In genomic region chr1:43666608-43667007, GRCh38 we compare ENCODE assay signal across 1 cellular context.
TF ChIP-seq lines count a peak whose summit lies in the region.

No MANE protein-coding gene starts in this region.

TF ChIP-seq in HEK293, 187 proteins besides CTCF, POLR2A, EP300 and RAD21 (continued from another document and continues in another):
- TF ChIP-seq, protein P1, sequence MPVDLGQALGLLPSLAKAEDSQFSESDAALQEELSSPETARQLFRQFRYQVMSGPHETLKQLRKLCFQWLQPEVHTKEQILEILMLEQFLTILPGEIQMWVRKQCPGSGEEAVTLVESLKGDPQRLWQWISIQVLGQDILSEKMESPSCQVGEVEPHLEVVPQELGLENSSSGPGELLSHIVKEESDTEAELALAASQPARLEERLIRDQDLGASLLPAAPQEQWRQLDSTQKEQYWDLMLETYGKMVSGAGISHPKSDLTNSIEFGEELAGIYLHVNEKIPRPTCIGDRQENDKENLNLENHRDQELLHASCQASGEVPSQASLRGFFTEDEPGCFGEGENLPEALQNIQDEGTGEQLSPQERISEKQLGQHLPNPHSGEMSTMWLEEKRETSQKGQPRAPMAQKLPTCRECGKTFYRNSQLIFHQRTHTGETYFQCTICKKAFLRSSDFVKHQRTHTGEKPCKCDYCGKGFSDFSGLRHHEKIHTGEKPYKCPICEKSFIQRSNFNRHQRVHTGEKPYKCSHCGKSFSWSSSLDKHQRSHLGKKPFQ (tag by site-specific recombination; IDR thresholded peaks at IDR 0.05): peak; percentile 48
- peak; percentile 63; the same call in 1 of the 2 replicates for TF ChIP-seq ZEB2 (tag by site-specific recombination; IDR thresholded peaks at IDR 0.05)
- peak; percentile 75; the same call in 1 of the 2 replicates for TF ChIP-seq ZNF660 (tag by site-specific recombination; IDR thresholded peaks at IDR 0.05)
- no peak for TF ChIP-seq ZFP37 (tag by site-specific recombination; IDR thresholded peaks at IDR 0.05)
- TF ChIP-seq PRDM6 (tag by site-specific recombination; IDR thresholded peaks at IDR 0.05): peak; percentile 78; the same call in 1 of the 2 replicates
- peak; percentile 82 for TF ChIP-seq ZNF692 (tag by site-specific recombination; IDR thresholded peaks at IDR 0.05)
- 0 out of 2 replicates have a peak, but pooled peaks have one; percentile 25 for TF ChIP-seq OVOL3 (tag by site-specific recombination; IDR thresholded peaks at IDR 0.05)
- 0 out of 2 replicates have a peak, but pooled peaks have one; percentile 27 for TF ChIP-seq ZNF341 (tag by site-specific recombination; IDR thresholded peaks at IDR 0.05; ENCODE audit: low read depth)
- peak; percentile 86 for TF ChIP-seq PRDM4 (tag by site-specific recombination; IDR thresholded peaks at IDR 0.05)
- peak; percentile 46; the same call in 1 of the 2 replicates for TF ChIP-seq ZNF121 (tag by site-specific recombination; IDR thresholded peaks at IDR 0.05)
- no peak for TF ChIP-seq ZNF707 (tag by site-specific recombination; IDR thresholded peaks at IDR 0.05)
- peak; percentile 95 for TF ChIP-seq GLIS1 (tag by site-specific recombination; IDR thresholded peaks at IDR 0.05)
- TF ChIP-seq YY1 (tag by site-specific recombination; IDR thresholded peaks at IDR 0.05): peak; percentile 22; the same call in 1 of the 2 replicates
- TF ChIP-seq ZNF426 (tag by site-specific recombination; IDR thresholded peaks at IDR 0.05): no peak
- peak; percentile 90 for TF ChIP-seq ZNF843 (tag by site-specific recombination; IDR thresholded peaks at IDR 0.05)
- peak; percentile 52; the same call in 1 of the 2 replicates for TF ChIP-seq ZBTB8A (tag by site-specific recombination; IDR thresholded peaks at IDR 0.05)
- no peak for TF ChIP-seq ZNF175 (tag by site-specific recombination; IDR thresholded peaks at IDR 0.05)
- 0 out of 2 replicates have a peak, but pooled peaks have one; percentile 31 for TF ChIP-seq ZNF394 (tag by site-specific recombination; IDR thresholded peaks at IDR 0.05; ENCODE audit: borderline replicate concordance)
- no peak for TF ChIP-seq ZNF560 (tag by site-specific recombination; IDR thresholded peaks at IDR 0.05; ENCODE audit: borderline replicate concordance)
- peak; percentile 44; the same call in 1 of the 2 replicates for TF ChIP-seq ZNF324 (tag by site-specific recombination; IDR thresholded peaks at IDR 0.05)
- TF ChIP-seq OSR2 (tag by site-specific recombination; IDR thresholded peaks at IDR 0.05): peak; percentile 98
- TF ChIP-seq, protein P2, sequence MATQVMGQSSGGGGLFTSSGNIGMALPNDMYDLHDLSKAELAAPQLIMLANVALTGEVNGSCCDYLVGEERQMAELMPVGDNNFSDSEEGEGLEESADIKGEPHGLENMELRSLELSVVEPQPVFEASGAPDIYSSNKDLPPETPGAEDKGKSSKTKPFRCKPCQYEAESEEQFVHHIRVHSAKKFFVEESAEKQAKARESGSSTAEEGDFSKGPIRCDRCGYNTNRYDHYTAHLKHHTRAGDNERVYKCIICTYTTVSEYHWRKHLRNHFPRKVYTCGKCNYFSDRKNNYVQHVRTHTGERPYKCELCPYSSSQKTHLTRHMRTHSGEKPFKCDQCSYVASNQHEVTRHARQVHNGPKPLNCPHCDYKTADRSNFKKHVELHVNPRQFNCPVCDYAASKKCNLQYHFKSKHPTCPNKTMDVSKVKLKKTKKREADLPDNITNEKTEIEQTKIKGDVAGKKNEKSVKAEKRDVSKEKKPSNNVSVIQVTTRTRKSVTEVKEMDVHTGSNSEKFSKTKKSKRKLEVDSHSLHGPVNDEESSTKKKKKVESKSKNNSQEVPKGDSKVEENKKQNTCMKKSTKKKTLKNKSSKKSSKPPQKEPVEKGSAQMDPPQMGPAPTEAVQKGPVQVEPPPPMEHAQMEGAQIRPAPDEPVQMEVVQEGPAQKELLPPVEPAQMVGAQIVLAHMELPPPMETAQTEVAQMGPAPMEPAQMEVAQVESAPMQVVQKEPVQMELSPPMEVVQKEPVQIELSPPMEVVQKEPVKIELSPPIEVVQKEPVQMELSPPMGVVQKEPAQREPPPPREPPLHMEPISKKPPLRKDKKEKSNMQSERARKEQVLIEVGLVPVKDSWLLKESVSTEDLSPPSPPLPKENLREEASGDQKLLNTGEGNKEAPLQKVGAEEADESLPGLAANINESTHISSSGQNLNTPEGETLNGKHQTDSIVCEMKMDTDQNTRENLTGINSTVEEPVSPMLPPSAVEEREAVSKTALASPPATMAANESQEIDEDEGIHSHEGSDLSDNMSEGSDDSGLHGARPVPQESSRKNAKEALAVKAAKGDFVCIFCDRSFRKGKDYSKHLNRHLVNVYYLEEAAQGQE (tag by site-specific recombination; IDR thresholded peaks at IDR 0.05): no peak
- TF ChIP-seq, protein P3, sequence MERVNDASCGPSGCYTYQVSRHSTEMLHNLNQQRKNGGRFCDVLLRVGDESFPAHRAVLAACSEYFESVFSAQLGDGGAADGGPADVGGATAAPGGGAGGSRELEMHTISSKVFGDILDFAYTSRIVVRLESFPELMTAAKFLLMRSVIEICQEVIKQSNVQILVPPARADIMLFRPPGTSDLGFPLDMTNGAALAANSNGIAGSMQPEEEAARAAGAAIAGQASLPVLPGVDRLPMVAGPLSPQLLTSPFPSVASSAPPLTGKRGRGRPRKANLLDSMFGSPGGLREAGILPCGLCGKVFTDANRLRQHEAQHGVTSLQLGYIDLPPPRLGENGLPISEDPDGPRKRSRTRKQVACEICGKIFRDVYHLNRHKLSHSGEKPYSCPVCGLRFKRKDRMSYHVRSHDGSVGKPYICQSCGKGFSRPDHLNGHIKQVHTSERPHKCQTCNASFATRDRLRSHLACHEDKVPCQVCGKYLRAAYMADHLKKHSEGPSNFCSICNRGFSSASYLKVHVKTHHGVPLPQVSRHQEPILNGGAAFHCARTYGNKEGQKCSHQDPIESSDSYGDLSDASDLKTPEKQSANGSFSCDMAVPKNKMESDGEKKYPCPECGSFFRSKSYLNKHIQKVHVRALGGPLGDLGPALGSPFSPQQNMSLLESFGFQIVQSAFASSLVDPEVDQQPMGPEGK (tag by site-specific recombination; IDR thresholded peaks at IDR 0.05): 0 out of 2 replicates have a peak, but pooled peaks have one; percentile 24
- 0 out of 2 replicates have a peak, but pooled peaks have one; percentile 36 for TF ChIP-seq TCF7L2 (IDR thresholded peaks at IDR 0.05; ENCODE audit: borderline replicate concordance, low read depth, low read length)
- TF ChIP-seq ZNF112 (tag by site-specific recombination; IDR thresholded peaks at IDR 0.05): no peak
- TF ChIP-seq ZNF292 (tag by site-specific recombination; IDR thresholded peaks at IDR 0.05; ENCODE audit: borderline replicate concordance, low read depth): no peak
- no peak for TF ChIP-seq GFI1B (tag by site-specific recombination; IDR thresholded peaks at IDR 0.05)
- peak; percentile 70 for TF ChIP-seq ZNF449 (tag by site-specific recombination; IDR thresholded peaks at IDR 0.05)
- peak; percentile 78 for TF ChIP-seq ZNF24 (tag by site-specific recombination; IDR thresholded peaks at IDR 0.05)
- TF ChIP-seq PRDM1 (tag by site-specific recombination; IDR thresholded peaks at IDR 0.05): 0 out of 2 replicates have a peak, but pooled peaks have one; percentile 15
- no peak for TF ChIP-seq ZNF274 (IDR thresholded peaks at IDR 0.05; ENCODE audit: low read length)
- TF ChIP-seq ZNF274 (tag by site-specific recombination; IDR thresholded peaks at IDR 0.05; ENCODE audit: borderline replicate concordance): no peak
- TF ChIP-seq ZNF23 (tag by site-specific recombination; IDR thresholded peaks at IDR 0.05; ENCODE audit: borderline replicate concordance): no peak
- TF ChIP-seq ZXDB (tag by site-specific recombination; IDR thresholded peaks at IDR 0.05): 0 out of 2 replicates have a peak, but pooled peaks have one; percentile 29
- peak; percentile 70 for TF ChIP-seq ZIC2 (tag by site-specific recombination; IDR thresholded peaks at IDR 0.05)
- TF ChIP-seq ZNF558 (tag by site-specific recombination; IDR thresholded peaks at IDR 0.05): peak; percentile 77
- TF ChIP-seq ZNF596 (tag by site-specific recombination; IDR thresholded peaks at IDR 0.05): peak; percentile 31; the same call in 1 of the 2 replicates
- TF ChIP-seq ZNF366 (tag by site-specific recombination; conservative IDR thresholded peaks at IDR 0.05): peak; percentile 68
- TF ChIP-seq ZFP69B (tag by site-specific recombination; IDR thresholded peaks at IDR 0.05): peak; percentile 73
- TF ChIP-seq ZNF629 (tag by site-specific recombination; IDR thresholded peaks at IDR 0.05): 0 out of 2 replicates have a peak, but pooled peaks have one; percentile 33
- TF ChIP-seq ZNF221 (tag by site-specific recombination; IDR thresholded peaks at IDR 0.05; ENCODE audit: borderline replicate concordance): no peak
- TF ChIP-seq IKZF3 (tag by site-specific recombination; IDR thresholded peaks at IDR 0.05): peak; percentile 69
- peak; percentile 55; the same call in 1 of the 2 replicates for TF ChIP-seq KLF10 (tag by site-specific recombination; IDR thresholded peaks at IDR 0.05)
- TF ChIP-seq ZNF2 (tag by site-specific recombination; IDR thresholded peaks at IDR 0.05): 0 out of 2 replicates have a peak, but pooled peaks have one; percentile 51
- TF ChIP-seq, protein P4, sequence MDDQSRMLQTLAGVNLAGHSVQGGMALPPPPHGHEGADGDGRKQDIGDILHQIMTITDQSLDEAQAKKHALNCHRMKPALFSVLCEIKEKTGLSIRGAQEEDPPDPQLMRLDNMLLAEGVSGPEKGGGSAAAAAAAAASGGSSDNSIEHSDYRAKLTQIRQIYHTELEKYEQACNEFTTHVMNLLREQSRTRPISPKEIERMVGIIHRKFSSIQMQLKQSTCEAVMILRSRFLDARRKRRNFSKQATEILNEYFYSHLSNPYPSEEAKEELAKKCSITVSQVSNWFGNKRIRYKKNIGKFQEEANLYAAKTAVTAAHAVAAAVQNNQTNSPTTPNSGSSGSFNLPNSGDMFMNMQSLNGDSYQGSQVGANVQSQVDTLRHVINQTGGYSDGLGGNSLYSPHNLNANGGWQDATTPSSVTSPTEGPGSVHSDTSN (CRISPR knock-in tag; IDR thresholded peaks at IDR 0.05): no peak
- TF ChIP-seq ZNF423 (tag by site-specific recombination; IDR thresholded peaks at IDR 0.05): peak; percentile 48; the same call in 1 of the 2 replicates
- no peak for TF ChIP-seq HOXC10 (CRISPR knock-in tag; IDR thresholded peaks at IDR 0.05)
- peak; percentile 41; the same call in 1 of the 2 replicates for TF ChIP-seq ZNF664 (tag by site-specific recombination; IDR thresholded peaks at IDR 0.05)
- peak; percentile 96 for TF ChIP-seq SP7 (tag by site-specific recombination; IDR thresholded peaks at IDR 0.05)
- no peak for TF ChIP-seq ZNF791 (tag by site-specific recombination; IDR thresholded peaks at IDR 0.05)
